17 cellular contexts compared by ENCODE assay signal in genomic region chr16:54201200-54201599, GRCh38.
"Had no signal": no experiment of that assay in that cellular context is flagged by ENCODE, and none has a peak within 500 bp of the region (broad histone marks: within the 10 kb centered on the region; RNA-seq: fewer than 3 reads in every experiment).

No MANE protein-coding gene starts in this region.

- H3K36me3 ChIP-seq: cardiac muscle cell, lower lobe of right lung, ovary, stomach, WERI-Rb-1 had no signal

- H2AFZ ChIP-seq: hepatocyte had no signal

- H3K4me3 Mint-ChIP-seq: activated naive CD8-positive, alpha-beta T cell treated with anti-CD3 and anti-CD28 coated beads for 36 hours; natural killer cell; type B pancreatic cell had no signal

- H3K36me3 Mint-ChIP-seq: natural killer cell, type B pancreatic cell had no signal

- H3K9me3 ChIP-seq: lower lobe of right lung, ovary, psoas muscle, stomach had no signal

- H3K27me3 ChIP-seq: cardiac muscle cell, hepatocyte, ovary had no signal

- FAIRE-seq: keratinocyte had no signal

- H3K4me1 ChIP-seq: lower lobe of right lung, psoas muscle, stomach had no signal

- H3K4me2 ChIP-seq: hepatocyte, smooth muscle cell had no signal

- DNase-seq: activated CD4-positive, alpha-beta T cell treated with anti-CD3 and anti-CD28 coated beads, Interleukin-2, amount 50 U/mL, for 4 hours; activated naive CD8-positive, alpha-beta T cell treated with anti-CD3 and anti-CD28 coated beads for 36 hours; activated T-cell treated with anti-CD3 and anti-CD28 coated beads for 4 hours; amniotic stem cell; lower lobe of right lung; natural killer cell; ovary; psoas muscle; right cardiac atrium; stimulated activated CD4-positive, alpha-beta T cell treated with anti-CD3 and anti-CD28 coated beads, Interleukin-4, amount 100 ng/mL, for 1 hour; stomach; WERI-Rb-1 had no signal

- H3K27ac ChIP-seq: cardiac muscle cell, hepatocyte, lower lobe of right lung, ovary, psoas muscle, stomach, WERI-Rb-1 had no signal

- H3K79me2 ChIP-seq: hepatocyte had no signal

- H3K4me3 ChIP-seq: cardiac muscle cell, hepatocyte, lower lobe of right lung, ovary, psoas muscle, smooth muscle cell, stomach had no signal

- H3K27ac Mint-ChIP-seq: activated naive CD8-positive, alpha-beta T cell treated with anti-CD3 and anti-CD28 coated beads for 36 hours; natural killer cell; type B pancreatic cell had no signal

- ATAC-seq: lower lobe of right lung, natural killer cell, psoas muscle, right cardiac atrium had no signal

- H3K4me1 Mint-ChIP-seq: activated naive CD8-positive, alpha-beta T cell treated with anti-CD3 and anti-CD28 coated beads for 36 hours; natural killer cell had no signal

- H3K27me3 Mint-ChIP-seq: activated naive CD8-positive, alpha-beta T cell treated with anti-CD3 and anti-CD28 coated beads for 36 hours had no signal

- H3K9me3 Mint-ChIP-seq: activated naive CD8-positive, alpha-beta T cell treated with anti-CD3 and anti-CD28 coated beads for 36 hours; natural killer cell had no signal
